1 cellular context compared by ENCODE assay signal in the genomic region with DNA sequence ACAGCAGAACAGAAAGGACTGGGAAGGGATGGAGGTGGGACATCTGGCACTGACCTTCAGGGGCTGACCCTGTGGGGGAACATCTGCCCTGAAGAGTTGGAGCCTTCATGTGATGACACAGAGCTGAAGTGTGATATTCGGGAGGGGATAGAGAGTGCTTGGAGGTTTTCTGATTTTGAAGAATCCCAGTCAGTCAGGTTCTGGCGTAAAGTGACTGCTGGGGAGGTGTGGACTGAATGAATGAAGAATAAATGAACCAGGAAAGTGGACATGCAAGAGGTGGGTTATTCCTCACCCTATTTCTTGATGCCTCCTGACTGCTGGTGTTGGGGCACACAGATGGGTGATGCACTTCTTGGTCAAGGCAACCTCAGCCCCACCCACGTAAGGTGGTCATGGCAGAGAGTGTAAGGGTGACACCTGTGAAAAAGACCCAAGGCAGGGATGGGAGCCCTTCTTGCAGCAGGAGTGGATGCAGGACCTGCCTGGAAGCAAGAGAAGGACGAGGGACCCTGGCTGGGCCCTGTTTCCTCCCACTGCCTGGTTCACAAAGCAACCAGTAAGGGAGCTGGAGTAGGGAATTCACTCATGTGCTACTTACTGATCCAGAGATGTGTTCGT.
TF ChIP-seq lines count a peak whose summit lies in the region.

No MANE protein-coding gene starts in this region.

TF ChIP-seq in HCT116, 20 proteins besides CTCF, POLR2A, EP300 and RAD21:
- TF ChIP-seq EZH2 (IDR thresholded peaks at IDR 0.05) (no peak), EZH2phosphoT487 (IDR thresholded peaks at IDR 0.05; ENCODE audit: borderline replicate concordance) (no peak), ELF1 (IDR thresholded peaks at IDR 0.05; ENCODE audit: borderline replicate concordance, low read depth) (no peak), TCF7L2 (IDR thresholded peaks at IDR 0.05; ENCODE audit: borderline replicate concordance, extremely low read depth, insufficient read depth, insufficient read length) (no peak), POLR2AphosphoS5 (IDR thresholded peaks at IDR 0.05; ENCODE audit: low read depth, low read length) (peak; percentile 32), ZNF274 (IDR thresholded peaks at IDR 0.05; ENCODE audit: low read depth, low read length) (no peak), ZFX (IDR thresholded peaks at IDR 0.05) (no peak)
- TF ChIP-seq, protein P1, sequence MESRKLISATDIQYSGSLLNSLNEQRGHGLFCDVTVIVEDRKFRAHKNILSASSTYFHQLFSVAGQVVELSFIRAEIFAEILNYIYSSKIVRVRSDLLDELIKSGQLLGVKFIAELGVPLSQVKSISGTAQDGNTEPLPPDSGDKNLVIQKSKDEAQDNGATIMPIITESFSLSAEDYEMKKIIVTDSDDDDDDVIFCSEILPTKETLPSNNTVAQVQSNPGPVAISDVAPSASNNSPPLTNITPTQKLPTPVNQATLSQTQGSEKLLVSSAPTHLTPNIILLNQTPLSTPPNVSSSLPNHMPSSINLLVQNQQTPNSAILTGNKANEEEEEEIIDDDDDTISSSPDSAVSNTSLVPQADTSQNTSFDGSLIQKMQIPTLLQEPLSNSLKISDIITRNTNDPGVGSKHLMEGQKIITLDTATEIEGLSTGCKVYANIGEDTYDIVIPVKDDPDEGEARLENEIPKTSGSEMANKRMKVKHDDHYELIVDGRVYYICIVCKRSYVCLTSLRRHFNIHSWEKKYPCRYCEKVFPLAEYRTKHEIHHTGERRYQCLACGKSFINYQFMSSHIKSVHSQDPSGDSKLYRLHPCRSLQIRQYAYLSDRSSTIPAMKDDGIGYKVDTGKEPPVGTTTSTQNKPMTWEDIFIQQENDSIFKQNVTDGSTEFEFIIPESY (IDR thresholded peaks at IDR 0.05; ENCODE audit: extremely low read depth, insufficient replicate concordance, low read length), result no peak
